In genomic region chr3:79016587-79017380, GRCh38 we compare ENCODE assay signal across 12 cellular contexts.
DNase-seq lines count a peak whose midpoint lies in the region; ATAC-seq and TF ChIP-seq lines count a peak whose summit lies in the region.
"Had no signal": no experiment of that assay in that cellular context is flagged by ENCODE, and none has a peak within 500 bp of the region (broad histone marks: within the 10 kb centered on the region; RNA-seq: fewer than 3 reads in every experiment).

No MANE protein-coding gene starts in this region.

- ATAC-seq in gastrocnemius medialis: no peak
- no peak for ATAC-seq in HG03469 (IDR thresholded peaks at IDR 0.05; ENCODE audit: unreplicated experiment)
- no peak for ATAC-seq in natural killer cell
- no peak for ATAC-seq in HG02678 (IDR thresholded peaks at IDR 0.05; ENCODE audit: unreplicated experiment)

- TF ChIP-seq POLR2A in gastrocnemius medialis (IDR thresholded peaks at IDR 0.05): no peak

- peaks cover 3 to 9% of the 10 kb centered on the region in 2 donors for H3K9me3 Mint-ChIP-seq in natural killer cell
- H3K9me3 Mint-ChIP-seq: neural crest cell had no signal

- H3K4me1 ChIP-seq in gastrocnemius medialis: peaks cover 0 to 16% of the 10 kb centered on the region in 2 donors

- H3K27me3 Mint-ChIP-seq in natural killer cell (ENCODE audit: low read depth in 2 of 2): peaks cover 5 to 7% of the 10 kb centered on the region in 2 donors

- H3K9me3 ChIP-seq in gastrocnemius medialis: no peaks in the 10 kb centered on the region

- H3K36me3 ChIP-seq in gastrocnemius medialis: no peaks in the 10 kb centered on the region

- TF ChIP-seq CTCF in fibroblast of villous mesenchyme (IDR thresholded peaks at IDR 0.05; ENCODE audit: insufficient read depth, low read depth, low read length): no peak
- TF ChIP-seq CTCF in gastrocnemius medialis (IDR thresholded peaks at IDR 0.05 in 4 of 5, conservative IDR thresholded peaks at IDR 0.05 in 1 of 5): no peak
- TF ChIP-seq CTCF in natural killer cell (IDR thresholded peaks at IDR 0.05): no peak

- DNase-seq in RKO (ENCODE audit: low spot score): peak; percentile 49
- DNase-seq in fibroblast of villous mesenchyme (ENCODE audit: low read depth): no peak
- DNase-seq in gastrocnemius medialis: no peak
- DNase-seq in natural killer cell: no peak
- DNase-seq in NCI-H2029 treated with DMSO at 0.1 percent for 48 hours (lab: John Stamatoyannopoulos, UW): no peak
- DNase-seq: activated B cell treated with CpG ODN at 0.5 μM for 24 hours, NCI-H1105 had no signal

- peaks cover 7% of the 10 kb centered on the region for H3K36me3 Mint-ChIP-seq in natural killer cell

- no peak overlapping the region for H3K4me3 Mint-ChIP-seq in natural killer cell
- H3K4me3 Mint-ChIP-seq: activated B cell treated with CpG ODN at 0.5 μM for 24 hours; central memory CD8-positive, alpha-beta T cell; neural crest cell had no signal

- peaks cover 0 to 3% (median 0%) of the 10 kb centered on the region in 3 donors for H3K27me3 ChIP-seq in gastrocnemius medialis

- peak overlapping the region; percentile 73 to 84 (median 81) for H3K27ac ChIP-seq in gastrocnemius medialis

- in situ Hi-C loops in gastrocnemius medialis (cut with MboI; ENCODE audit: low sequenced_read_pairs in 4 of 4): no loop called here

- intact Hi-C loops in gastrocnemius medialis (cut with DNase I; ENCODE audit: low total_unique reads) (loop anchor here (5.0 kb wide), 1 partner anchor 44 kb away; no protein-coding TSS in a partner anchor), natural killer cell (cut with micrococcal nuclease) (no loop called here)

- peaks cover 0 to 4% of the 10 kb centered on the region in 2 donors for H3K4me1 Mint-ChIP-seq in natural killer cell
- H3K4me1 Mint-ChIP-seq: central memory CD8-positive, alpha-beta T cell had no signal

- H3K4me3 ChIP-seq in GM08714 (ENCODE audit: low read length) (peak overlapping the region; percentile 84), fibroblast of villous mesenchyme (ENCODE audit: low read depth, low read length) (peak overlapping the region; percentile 73), gastrocnemius medialis (peak overlapping the region; percentile 55 to 94 (median 67))

- no peak overlapping the region for H3K27ac Mint-ChIP-seq in natural killer cell
- H3K27ac Mint-ChIP-seq: activated B cell treated with CpG ODN at 0.5 μM for 24 hours had no signal
